ENCODE assay signal across 8 cellular contexts in the genomic region with DNA sequence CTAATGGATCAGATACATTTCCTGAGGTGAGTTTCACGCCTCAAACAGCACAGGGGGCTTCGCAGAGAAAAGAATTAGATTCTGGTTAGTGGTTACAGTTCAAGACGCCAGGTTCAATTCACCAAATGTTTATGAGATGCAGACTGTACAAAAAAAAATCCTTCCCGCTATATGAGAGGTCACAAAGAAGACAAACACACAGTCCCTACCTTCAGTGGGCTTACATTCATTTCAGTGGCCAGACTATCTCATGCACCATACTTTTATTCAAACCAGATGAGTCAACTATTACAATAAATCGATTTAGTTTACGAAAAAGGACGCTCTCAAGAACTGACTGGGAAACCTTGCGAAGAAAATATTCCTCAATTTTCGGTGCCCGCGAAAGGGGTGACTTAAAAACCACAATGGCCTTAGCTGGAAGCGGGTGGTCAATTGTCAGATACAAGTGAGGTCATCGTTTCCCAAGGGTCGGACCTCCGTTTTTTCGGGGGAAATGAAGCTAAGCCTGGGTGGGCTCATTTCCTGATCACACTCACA. TPM values are rescaled to one million over a fixed set of nuclear protein-coding genes. Genes with fewer than 3 reads are reported as not detected.
DNase-seq lines count a peak whose midpoint lies in the region; ATAC-seq and TF ChIP-seq lines count a peak whose summit lies in the region.

No MANE protein-coding gene starts in this region.

- H3K4me1 Mint-ChIP-seq in mesothelial cell of epicardium, result peaks cover 34% of the 10 kb centered on the region

- no peak for TF ChIP-seq CTCF in right atrium auricular region (IDR thresholded peaks at IDR 0.05)
- no peak for TF ChIP-seq CTCF in breast epithelium (IDR thresholded peaks at IDR 0.05)
- no peak for TF ChIP-seq CTCF in mesothelial cell of epicardium (IDR thresholded peaks at IDR 0.05; ENCODE audit: unreplicated experiment)
- no peak for TF ChIP-seq CTCF in vagina (IDR thresholded peaks at IDR 0.05)

- intact Hi-C loops in left cardiac atrium (cut with DNase I), result loop anchor here (5.0 to 10.0 kb wide), 2 partner anchors 128 to 131 kb away; no protein-coding TSS in a partner anchor
- intact Hi-C loops in breast epithelium (cut with DNase I; ENCODE audit: low total_unique reads), result no loop called here
- intact Hi-C loops in vagina (cut with DNase I), result no loop called here

- H3K27ac ChIP-seq in right atrium auricular region (peak overlapping the region; percentile 82 to 83), breast epithelium (peak overlapping the region; percentile 83 to 90), vagina (peak overlapping the region; percentile 82)

- TF ChIP-seq POLR2A in breast epithelium (IDR thresholded peaks at IDR 0.05) (no peak), vagina (IDR thresholded peaks at IDR 0.05) (no peak)

- no peaks in the 10 kb centered on the region for H3K27me3 Mint-ChIP-seq in mesothelial cell of epicardium (ENCODE audit: low read depth)

- H3K36me3 ChIP-seq in right atrium auricular region (peaks cover 34% of the 10 kb centered on the region), breast epithelium (no peaks in the 10 kb centered on the region), vagina (peaks cover 0 to 33% of the 10 kb centered on the region in 2 donors)

- H3K9me3 Mint-ChIP-seq in mesothelial cell of epicardium, result no peaks in the 10 kb centered on the region

- no peaks in the 10 kb centered on the region for H3K9me3 ChIP-seq in right atrium auricular region
- no peaks in the 10 kb centered on the region for H3K9me3 ChIP-seq in breast epithelium
- no peaks in the 10 kb centered on the region for H3K9me3 ChIP-seq in vagina

- H3K4me1 ChIP-seq in right atrium auricular region (peaks cover 0 to 29% of the 10 kb centered on the region in 2 donors), breast epithelium (no peaks in the 10 kb centered on the region), vagina (peaks cover 57% of the 10 kb centered on the region)

- peaks cover 13% of the 10 kb centered on the region for H3K36me3 Mint-ChIP-seq in mesothelial cell of epicardium

- DNase-seq in right atrium auricular region (ENCODE audit: low spot score) (no peak), left cardiac atrium (no peak), breast epithelium (ENCODE audit: low spot score in 2 of 2) (no peak), mesothelial cell of epicardium (ENCODE audit: low spot score in 2 of 2, unreplicated experiment in 2 of 2) (no peak), vagina (ENCODE audit: extremely low spot score in 2 of 2) (no peak), NCI-H2171 treated with DMSO at 0.1 percent for 48 hours (lab: John Stamatoyannopoulos, UW) (no peak), NCI-H187 treated with DMSO at 0.1 percent for 48 hours (lab: John Stamatoyannopoulos, UW) (no peak), Kasumi-1 (lab: John Stamatoyannopoulos, UW) (no peak)

- ATAC-seq in left cardiac atrium, result no peak

- peak overlapping the region; percentile 88 for H3K27ac Mint-ChIP-seq in mesothelial cell of epicardium

- H3K4me3 Mint-ChIP-seq in mesothelial cell of epicardium, result peak overlapping the region; percentile 96

- H3K4me3 ChIP-seq in right atrium auricular region (peak overlapping the region; percentile 87 to 96), breast epithelium (peak overlapping the region; percentile 97 to 99 (median 97)), vagina (peak overlapping the region; percentile 84 to 87)

- H3K27me3 ChIP-seq in right atrium auricular region, result no peaks in the 10 kb centered on the region
- no peaks in the 10 kb centered on the region for H3K27me3 ChIP-seq in breast epithelium
- no peaks in the 10 kb centered on the region for H3K27me3 ChIP-seq in vagina

RNA-seq across cellular contexts. Expression of a gene that starts 0.7 kb away (rescaled TPM):
- total RNA-seq in right atrium auricular region, result 1 to 10 TPM; 6.3 to 7.8 TPM
- total RNA-seq in left cardiac atrium, result 10 to 100 TPM; 10.3 to 10.8 TPM
- total RNA-seq in breast epithelium, result 10 to 100 TPM in 2 of 3 donors, 1 to 10 TPM in 1; 9.1 to 23.6 (median 21.8) TPM
- total RNA-seq in mesothelial cell of epicardium, result 23.5 to 26.7 TPM (median 25.8 TPM) in 3 replicates
- total RNA-seq in vagina, result 13.8 TPM

RNA-seq across cellular contexts. Expression of a gene that starts 0.7 kb away (rescaled TPM):
- 10 to 100 TPM in 1 of 2 donors, 1 to 10 TPM in 1; 9.7 to 13.2 TPM for total RNA-seq in right atrium auricular region
- total RNA-seq in left cardiac atrium, result 10 to 100 TPM in 1 of 2 donors, 1 to 10 TPM in 1; 8.2 to 12.0 TPM
- 10 to 100 TPM; 18.7 to 21.5 (median 21.0) TPM for total RNA-seq in breast epithelium
- 15.8 to 17.1 TPM (median 16.3 TPM) in 3 replicates for total RNA-seq in mesothelial cell of epicardium
- 15.7 TPM for total RNA-seq in vagina

Comparison
In these comparisons a context has a peak if more than half of its experiments do, and no peak if none do; other contexts are left out.
1. intact Hi-C loops: an anchor here in left cardiac atrium (5.0 to 10.0 kb wide); none called in breast epithelium and vagina.